ENCODE assay signal across 8 cellular contexts in genomic region chr4:52982246-52982950, GRCh38.
DNase-seq lines count a peak whose midpoint lies in the region; ATAC-seq and TF ChIP-seq lines count a peak whose summit lies in the region.

No MANE protein-coding gene starts in this region.

- H3K4me2 ChIP-seq in DOHH2 (ENCODE audit: low read length) (no peak overlapping the region), MM.1S (ENCODE audit: low read depth, low read length) (no peak overlapping the region)

- DNase-seq in MM.1S (no peak), SK-N-DZ (ENCODE audit: low spot score) (peak; percentile 35), foreskin melanocyte (peak; percentile 20), retinal pigment epithelial cell (ENCODE audit: low read depth) (peak; percentile 33), ecto neural progenitor cell (ENCODE audit: low spot score) (no peak)

- H3F3A ChIP-seq in DOHH2 (ENCODE audit: control insufficient read depth, insufficient read depth) (no peaks in the 10 kb centered on the region), MM.1S (ENCODE audit: insufficient read depth, low read length) (no peaks in the 10 kb centered on the region)

- H4K20me1 ChIP-seq in DOHH2 (ENCODE audit: control insufficient read depth, insufficient read depth, low read depth, low read length) (no peaks in the 10 kb centered on the region), MM.1S (ENCODE audit: insufficient read depth, low read length) (no peaks in the 10 kb centered on the region)

- no peak overlapping the region for H2AFZ ChIP-seq in MM.1S (ENCODE audit: low read length)

- H3K9ac ChIP-seq in MM.1S (ENCODE audit: low read length) = no peak overlapping the region

- no peaks in the 10 kb centered on the region for H3K36me3 ChIP-seq in DOHH2 (ENCODE audit: control insufficient read depth, low read length)
- no peaks in the 10 kb centered on the region for H3K36me3 ChIP-seq in MM.1S (replicated peaks; ENCODE audit: insufficient read depth, low read length)

- H3K9me2 ChIP-seq in DOHH2 (replicated peaks; ENCODE audit: control insufficient read depth, low read length) (no peaks in the 10 kb centered on the region), MM.1S (replicated peaks; ENCODE audit: insufficient read depth, low read length) (no peaks in the 10 kb centered on the region)

- H3K9me3 ChIP-seq in DOHH2 (ENCODE audit: control insufficient read depth, insufficient read depth, low read length) (no peaks in the 10 kb centered on the region), MM.1S (replicated peaks; ENCODE audit: insufficient read depth, low read length) (no peaks in the 10 kb centered on the region)

- no peaks in the 10 kb centered on the region for H3K27me3 ChIP-seq in DOHH2 (ENCODE audit: control insufficient read depth, low read length)
- H3K27me3 ChIP-seq in MM.1S (replicated peaks; ENCODE audit: insufficient read depth, low read length) = no peaks in the 10 kb centered on the region

- no peaks in the 10 kb centered on the region for H3K79me2 ChIP-seq in DOHH2 (ENCODE audit: control insufficient read depth, low read length)
- no peaks in the 10 kb centered on the region for H3K79me2 ChIP-seq in MM.1S (ENCODE audit: low read length)

- TF ChIP-seq CTCF in DOHH2 (IDR thresholded peaks at IDR 0.05; ENCODE audit: low read depth, low read length, poor library complexity, severe bottlenecking) = peak; percentile 63
- TF ChIP-seq CTCF in MM.1S (IDR thresholded peaks at IDR 0.05; ENCODE audit: low read length) = peak; percentile 26
- peak; percentile 75 for TF ChIP-seq CTCF in retinal pigment epithelial cell (conservative IDR thresholded peaks at IDR 0.05; ENCODE audit: low read depth, low read length)

- no peak for ATAC-seq in HG03460 (IDR thresholded peaks at IDR 0.05; ENCODE audit: unreplicated experiment)
- no peak for ATAC-seq in HG03520 (IDR thresholded peaks at IDR 0.05; ENCODE audit: unreplicated experiment)

- H3K27ac ChIP-seq in DOHH2 (ENCODE audit: low read depth, low read length) (no peak overlapping the region), MM.1S (ENCODE audit: low read length) (no peak overlapping the region)

- H3K4me1 ChIP-seq in DOHH2 (ENCODE audit: control insufficient read depth, low read length) = peaks cover 13% of the 10 kb centered on the region
- 0 out of 2 replicates have a peak, but pooled peaks cover 4% of the 10 kb centered on the region for H3K4me1 ChIP-seq in MM.1S (ENCODE audit: low read length)

- H3K4me3 ChIP-seq in DOHH2 (ENCODE audit: low read length) (no peak overlapping the region), MM.1S (ENCODE audit: low read length) (no peak overlapping the region), retinal pigment epithelial cell (ENCODE audit: low read length) (no peak overlapping the region)

Comparison
In these comparisons a context has a peak if more than half of its experiments do, and no peak if none do; other contexts are left out.
1. DNase-seq: peak in SK-N-DZ (single experiment), foreskin melanocyte (single experiment) and retinal pigment epithelial cell (single experiment); none in MM.1S (single experiment) and ecto neural progenitor cell (single experiment).
2. Peak in every context shown above with its lines, with median percentiles within 50 percentile points of each other: CTCF ChIP-seq.